ENCODE assay signal across 21 cellular contexts in the genomic region with DNA sequence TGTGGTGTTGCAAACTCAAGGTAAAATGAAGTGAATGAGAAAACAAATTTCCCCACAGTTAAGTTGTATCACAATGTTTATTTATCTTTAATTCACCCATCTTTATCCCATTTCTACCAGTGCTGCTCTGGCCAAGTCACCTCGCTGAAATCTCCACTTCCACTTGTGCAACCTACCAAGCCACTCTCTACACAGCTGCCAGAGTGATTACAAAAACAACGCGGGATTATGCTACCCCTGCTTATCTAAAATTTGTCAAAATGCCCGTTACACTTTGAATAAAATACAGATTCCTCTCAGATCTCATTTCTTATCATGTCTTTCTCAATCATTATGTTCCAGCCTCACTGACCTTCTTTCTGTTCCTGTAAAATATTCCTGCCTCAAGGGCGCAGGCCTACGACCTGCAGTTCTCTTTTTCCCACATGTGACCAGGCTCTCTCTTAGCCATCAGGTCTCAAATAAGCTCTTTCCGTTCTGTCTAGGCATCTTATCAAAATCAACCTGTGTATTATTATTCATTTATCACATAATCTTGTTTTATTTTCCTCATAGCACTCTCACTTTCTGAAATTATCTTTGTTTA.
"Had no signal": no experiment of that assay in that cellular context is flagged by ENCODE, and none has a peak within 500 bp of the region (broad histone marks: within the 10 kb centered on the region; RNA-seq: fewer than 3 reads in every experiment).

No MANE protein-coding gene starts in this region.

- H3K9ac ChIP-seq: parathyroid adenoma had no signal

- ATAC-seq: activated CD4-positive, CD25-positive, alpha-beta regulatory T cell treated with anti-CD3 and anti-CD28 coated beads, Interleukin-2, amount 50 U/mL, for 24 hours; activated T-cell treated with anti-CD3 and anti-CD28 coated beads, Interleukin-2, amount 50 U/mL, for 72 hours; lower lobe of right lung had no signal

- H3K36me3 ChIP-seq: gastrocnemius medialis, heart left ventricle, lower lobe of right lung, neutrophil, stomach had no signal

- H3K9me3 ChIP-seq: gastrocnemius medialis, heart left ventricle, lower lobe of right lung, neutrophil, stomach had no signal

- H3K4me1 ChIP-seq: gastrocnemius medialis, lower lobe of right lung, parathyroid adenoma, stomach had no signal

- H3K4me3 ChIP-seq: dorsolateral prefrontal cortex, gastrocnemius medialis, heart left ventricle, lower lobe of right lung, skin epidermis, stomach had no signal

- H2AFZ ChIP-seq: parathyroid adenoma had no signal

- DNase-seq: activated CD4-positive, alpha-beta T cell treated with anti-CD3 and anti-CD28 coated beads, Interleukin-2, amount 10 ng/mL, durations not matched to agents 7 days and 5 days; activated CD8-positive, alpha-beta memory T cell treated with anti-CD3 and anti-CD28 coated beads, Interleukin-2, amount 50 U/mL, for 4 hours; activated effector memory CD4-positive, alpha-beta T cell treated with anti-CD3 and anti-CD28 coated beads, Interleukin-2, amount 50 U/mL, for 16 hours; activated naive CD4-positive, alpha-beta T cell treated with anti-CD3 and anti-CD28 coated beads, Interleukin-2, amount 50 U/mL, for 16 hours; activated T-cell treated with anti-CD3 and anti-CD28 coated beads, Interleukin-2, amount 50 U/mL, for 72 hours; amygdala; caudate nucleus; dorsolateral prefrontal cortex; gastrocnemius medialis; heart left ventricle; kidney glomerular epithelial cell; lower lobe of right lung; stimulated activated CD4-positive, alpha-beta T cell treated with anti-CD3 and anti-CD28 coated beads, Interleukin-15, amount 100 ng/mL, for 24 hours; stimulated activated CD4-positive, alpha-beta T cell treated with anti-CD3 and anti-CD28 coated beads, Interleukin-2, amount 100 ng/mL, for 48 hours; stomach; T-helper 1 cell; T-helper 9 cell had no signal

- H3K27ac ChIP-seq: dorsolateral prefrontal cortex, gastrocnemius medialis, heart left ventricle, lower lobe of right lung, neutrophil, parathyroid adenoma, skin epidermis, stomach had no signal

- H3K27me3 ChIP-seq: dorsolateral prefrontal cortex, gastrocnemius medialis, heart left ventricle, neutrophil, stomach had no signal
